In genomic region chr9:33461474-33461873, GRCh38 we compare ENCODE assay signal across 21 cellular contexts. TPM values are rescaled to one million over a fixed set of nuclear protein-coding genes. Genes with fewer than 3 reads are reported as not detected.
DNase-seq lines count a peak whose midpoint lies in the region; ATAC-seq and TF ChIP-seq lines count a peak whose summit lies in the region.
"Had no signal": no experiment of that assay in that cellular context is flagged by ENCODE, and none has a peak within 500 bp of the region (broad histone marks: within the 10 kb centered on the region; RNA-seq: fewer than 3 reads in every experiment).

No MANE protein-coding gene starts in this region.

- peaks cover 35% of the 10 kb centered on the region for H3K36me3 Mint-ChIP-seq in activated CD4-positive, alpha-beta memory T cell treated with anti-CD3 and anti-CD28 coated beads, Interleukin-2, amount 10 ng/mL, durations not matched to agents 7 days and 5 days (ENCODE audit: low read depth)
- peaks cover 21% of the 10 kb centered on the region for H3K36me3 Mint-ChIP-seq in activated CD4-positive, alpha-beta memory T cell treated with anti-CD3 and anti-CD28 coated beads for 36 hours
- peaks cover 0 to 54% (median 2%) of the 10 kb centered on the region in 3 donors for H3K36me3 Mint-ChIP-seq in CD8-positive, alpha-beta memory T cell

- peak overlapping the region; percentile 24 for H3K27ac Mint-ChIP-seq in activated CD4-positive, alpha-beta memory T cell treated with anti-CD3 and anti-CD28 coated beads, Interleukin-2, amount 10 ng/mL, durations not matched to agents 7 days and 5 days
- no peak overlapping the region for H3K27ac Mint-ChIP-seq in activated CD4-positive, alpha-beta memory T cell treated with anti-CD3 and anti-CD28 coated beads for 36 hours
- peak overlapping the region in 6 of 8 donors; percentile 11 to 93 (median 30) for H3K27ac Mint-ChIP-seq in CD8-positive, alpha-beta memory T cell

- H3K9me3 Mint-ChIP-seq in activated CD4-positive, alpha-beta memory T cell treated with anti-CD3 and anti-CD28 coated beads, Interleukin-2, amount 10 ng/mL, durations not matched to agents 7 days and 5 days = no peaks in the 10 kb centered on the region
- H3K9me3 Mint-ChIP-seq in activated CD4-positive, alpha-beta memory T cell treated with anti-CD3 and anti-CD28 coated beads for 36 hours = no peaks in the 10 kb centered on the region
- no peaks in the 10 kb centered on the region for H3K9me3 Mint-ChIP-seq in CD8-positive, alpha-beta memory T cell

- no peak for TF ChIP-seq CTCF in mucosa of descending colon (IDR thresholded peaks at IDR 0.05)

- H3K4me3 Mint-ChIP-seq in activated CD4-positive, alpha-beta memory T cell treated with anti-CD3 and anti-CD28 coated beads, Interleukin-2, amount 10 ng/mL, durations not matched to agents 7 days and 5 days = no peak overlapping the region
- H3K4me3 Mint-ChIP-seq in activated CD4-positive, alpha-beta memory T cell treated with anti-CD3 and anti-CD28 coated beads for 36 hours = no peak overlapping the region
- H3K4me3 Mint-ChIP-seq in CD8-positive, alpha-beta memory T cell = no peak overlapping the region

- no peak for DNase-seq in activated CD4-positive, alpha-beta memory T cell treated with anti-CD3 and anti-CD28 coated beads, Interleukin-2, amount 10 ng/mL, durations not matched to agents 7 days and 5 days
- no peak for DNase-seq in activated CD4-positive, alpha-beta memory T cell treated with anti-CD3 and anti-CD28 coated beads for 36 hours
- no peak for DNase-seq in CD8-positive, alpha-beta memory T cell
- DNase-seq in adipocyte (ENCODE audit: low read depth) = no peak
- peak in 1 of 3 donors; percentile 51 for DNase-seq in mucosa of descending colon
- no peak for DNase-seq in hepatic stellate cell (ENCODE audit: low spot score)
- DNase-seq in activated CD4-positive, alpha-beta T cell treated with anti-CD3 and anti-CD28 coated beads for 4 hours = no peak
- no peak for DNase-seq in NCI-H2029 (lab: John Stamatoyannopoulos, UW)
- DNase-seq: COR-L47, DMS53, GM23248, IMR-90, NCI-H1417 treated with DMSO at 0.1 percent for 48 hours, NCI-H2081 treated with DMSO at 0.1 percent for 48 hours, NCI-H2227 treated with DMSO at 0.1 percent for 48 hours, NCI-H526, OCI-M1 had no signal

- peaks cover 27% of the 10 kb centered on the region for H3K4me1 ChIP-seq in CD8-positive, alpha-beta memory T cell (ENCODE audit: insufficient read depth, low read length)
- H3K4me1 ChIP-seq in adipocyte (ENCODE audit: control insufficient read depth, insufficient read depth, low read length) (peaks cover 18% of the 10 kb centered on the region), mucosa of descending colon (ENCODE audit: low read depth) (no peaks in the 10 kb centered on the region)
- H3K4me1 ChIP-seq: BLaER1 had no signal

- no peaks in the 10 kb centered on the region for H3K27me3 ChIP-seq in CD8-positive, alpha-beta memory T cell (ENCODE audit: insufficient read depth, low read length, poor library complexity, severe bottlenecking)
- no peaks in the 10 kb centered on the region for H3K27me3 ChIP-seq in adipocyte (replicated peaks; ENCODE audit: control insufficient read depth, insufficient read depth, low read length)
- H3K27me3 ChIP-seq: BLaER1 had no signal

- no peak overlapping the region for H3K27ac ChIP-seq in CD8-positive, alpha-beta memory T cell (ENCODE audit: low read depth, low read length)
- H3K27ac ChIP-seq: 22Rv1, BLaER1, GM23248 had no signal

- intact Hi-C loops in activated CD4-positive, alpha-beta memory T cell treated with anti-CD3 and anti-CD28 coated beads for 36 hours (cut with micrococcal nuclease) = no loop called here
- intact Hi-C loops in mucosa of descending colon (cut with DNase I, micrococcal nuclease) = no loop called here

- ATAC-seq in mucosa of descending colon = peak; percentile 3

- H3K4me3 ChIP-seq in CD8-positive, alpha-beta memory T cell (ENCODE audit: low read length) = no peak overlapping the region
- H3K4me3 ChIP-seq in adipocyte (ENCODE audit: low read length) (no peak overlapping the region), mucosa of descending colon (no peak overlapping the region)
- H3K4me3 ChIP-seq: BLaER1, GM23248 had no signal

- H3K9ac ChIP-seq in adipocyte (ENCODE audit: low read length) = peak overlapping the region; percentile 8
- H3K9ac ChIP-seq: BLaER1, GM23248 had no signal

- POLR2A ChIA-PET in activated CD4-positive, alpha-beta memory T cell treated with anti-CD3 and anti-CD28 coated beads, Interleukin-2, amount 10 ng/mL, durations not matched to agents 7 days and 5 days (lab: Charles Lee) = interaction anchor here (1.2 to 6.9 kb wide), 4 partner anchors 11 to 44 kb away, joined by 3 to 40 read pairs (median 8); partner anchors contain the start of genes AQP3 and NOL6
- POLR2A ChIA-PET in activated CD4-positive, alpha-beta memory T cell treated with anti-CD3 and anti-CD28 coated beads for 36 hours (lab: Charles Lee) = interaction anchor here (2.4 kb wide), 1 partner anchor 14 kb away, joined by 7 read pairs; the partner anchor contains the start of gene AQP3
- POLR2A ChIA-PET in CD8-positive, alpha-beta memory T cell (lab: Charles Lee) = interaction anchor here (1.2 kb wide), 1 partner anchor 13 kb away, joined by 5 read pairs; the partner anchor contains the start of gene NOL6

- H3K9me3 ChIP-seq in CD8-positive, alpha-beta memory T cell (ENCODE audit: low read length) = no peaks in the 10 kb centered on the region
- H3K9me3 ChIP-seq in adipocyte (ENCODE audit: control insufficient read depth, low read length) = no peaks in the 10 kb centered on the region
- no peaks in the 10 kb centered on the region for H3K9me3 ChIP-seq in mucosa of descending colon
- H3K9me3 ChIP-seq: BLaER1 had no signal

- CTCF ChIA-PET in activated CD4-positive, alpha-beta memory T cell treated with anti-CD3 and anti-CD28 coated beads, Interleukin-2, amount 10 ng/mL, durations not matched to agents 7 days and 5 days (lab: Charles Lee) = interaction anchor here (2.7 to 8.2 kb wide), 3 partner anchors 9 to 46 kb away, joined by 8 to 189 read pairs (median 35); partner anchors contain the start of genes AQP3 and NOL6
- CTCF ChIA-PET in activated CD4-positive, alpha-beta memory T cell treated with anti-CD3 and anti-CD28 coated beads for 36 hours (lab: Charles Lee) = interaction anchor here (0.9 to 22.0 kb wide), 5 partner anchors 5 to 58 kb away, joined by 3 to 386 read pairs (median 27); partner anchors contain the start of genes AQP3 and NOL6
- CTCF ChIA-PET in CD8-positive, alpha-beta memory T cell (lab: Charles Lee) = interaction anchor here (1.1 to 14.2 kb wide), 2 partner anchors 12 to 57 kb away, joined by 3 to 202 read pairs; partner anchors contain the start of gene AQP3

- H3K27me3 Mint-ChIP-seq in activated CD4-positive, alpha-beta memory T cell treated with anti-CD3 and anti-CD28 coated beads, Interleukin-2, amount 10 ng/mL, durations not matched to agents 7 days and 5 days = no peaks in the 10 kb centered on the region
- H3K27me3 Mint-ChIP-seq in activated CD4-positive, alpha-beta memory T cell treated with anti-CD3 and anti-CD28 coated beads for 36 hours = no peaks in the 10 kb centered on the region
- no peaks in the 10 kb centered on the region for H3K27me3 Mint-ChIP-seq in CD8-positive, alpha-beta memory T cell

- H3K36me3 ChIP-seq in CD8-positive, alpha-beta memory T cell (ENCODE audit: insufficient read depth, low read length) = peaks cover 45% of the 10 kb centered on the region
- H3K36me3 ChIP-seq in adipocyte (ENCODE audit: control insufficient read depth, insufficient read depth, low read length, severe bottlenecking) = peaks cover 58% of the 10 kb centered on the region
- H3K36me3 ChIP-seq in mucosa of descending colon (ENCODE audit: low read depth) = peaks cover 8% of the 10 kb centered on the region

- H3K4me1 Mint-ChIP-seq in activated CD4-positive, alpha-beta memory T cell treated with anti-CD3 and anti-CD28 coated beads, Interleukin-2, amount 10 ng/mL, durations not matched to agents 7 days and 5 days = peaks cover 31% of the 10 kb centered on the region
- H3K4me1 Mint-ChIP-seq in activated CD4-positive, alpha-beta memory T cell treated with anti-CD3 and anti-CD28 coated beads for 36 hours (ENCODE audit: low read depth) = peaks cover 33% of the 10 kb centered on the region
- peaks cover 19 to 28% (median 24%) of the 10 kb centered on the region in 3 donors for H3K4me1 Mint-ChIP-seq in CD8-positive, alpha-beta memory T cell

RNA-seq across cellular contexts. Expression of gene NOL6, which starts 12.2 kb away (rescaled TPM):
- total RNA-seq in activated CD4-positive, alpha-beta memory T cell treated with anti-CD3 and anti-CD28 coated beads, Interleukin-2, amount 10 ng/mL, durations not matched to agents 7 days and 5 days = 10 to 100 TPM; 21.6 to 22.4 TPM
- total RNA-seq in activated CD4-positive, alpha-beta memory T cell treated with anti-CD3 and anti-CD28 coated beads for 36 hours = 10 to 100 TPM; 38.1 to 39.7 TPM
- 10 to 100 TPM; 90.8 to 93.0 TPM for total RNA-seq in CD8-positive, alpha-beta memory T cell
- polyA plus RNA-seq in CD8-positive, alpha-beta memory T cell = 19.8 TPM
- total RNA-seq in mucosa of descending colon = 10 to 100 TPM; 18.8 to 20.2 (median 18.8) TPM

RNA-seq across cellular contexts. Expression of gene AQP3, which starts 14.1 kb away (rescaled TPM):
- 100 to 1,000 TPM; 162 to 167 TPM for total RNA-seq in activated CD4-positive, alpha-beta memory T cell treated with anti-CD3 and anti-CD28 coated beads, Interleukin-2, amount 10 ng/mL, durations not matched to agents 7 days and 5 days
- total RNA-seq in activated CD4-positive, alpha-beta memory T cell treated with anti-CD3 and anti-CD28 coated beads for 36 hours = 10 to 100 TPM; 19.4 to 20.2 TPM
- 1 to 10 TPM; 8.7 to 9.3 TPM for total RNA-seq in CD8-positive, alpha-beta memory T cell
- 183 TPM for polyA plus RNA-seq in CD8-positive, alpha-beta memory T cell
- total RNA-seq in mucosa of descending colon = 1 to 10 TPM; 2.6 to 8.3 (median 3.9) TPM
- total RNA-seq: GM23248, SK-MEL-5 had no signal

RNA-seq across cellular contexts. Expression of gene AQP7, which starts 59.1 kb away (rescaled TPM):
- under 1 TPM; 0.40 to 0.55 TPM for total RNA-seq in activated CD4-positive, alpha-beta memory T cell treated with anti-CD3 and anti-CD28 coated beads, Interleukin-2, amount 10 ng/mL, durations not matched to agents 7 days and 5 days
- under 1 TPM; 0.12 to 0.36 TPM for total RNA-seq in activated CD4-positive, alpha-beta memory T cell treated with anti-CD3 and anti-CD28 coated beads for 36 hours
- total RNA-seq in CD8-positive, alpha-beta memory T cell = not detected
- not detected for polyA plus RNA-seq in CD8-positive, alpha-beta memory T cell
- 10 to 100 TPM in 2 of 3 donors, 1 to 10 TPM in 1; 9.2 to 25.2 (median 17.2) TPM for total RNA-seq in mucosa of descending colon
- total RNA-seq: GM23248, IMR-90, LHCN-M2, SK-MEL-5 had no signal
- polyA plus RNA-seq: GM23248 had no signal

Comparison
In these comparisons a context has a peak if more than half of its experiments do, and no peak if none do; other contexts are left out.
1. RNA of gene AQP3, which starts 14.1 kb away (total RNA-seq): 162 to 167 TPM in activated CD4-positive, alpha-beta memory T cell treated with anti-CD3 and anti-CD28 coated beads, Interleukin-2, amount 10 ng/mL, durations not matched to agents 7 days and 5 days; 19.4 to 20.2 TPM in activated CD4-positive, alpha-beta memory T cell treated with anti-CD3 and anti-CD28 coated beads for 36 hours, 8.7 to 9.3 TPM in CD8-positive, alpha-beta memory T cell and 2.6 to 8.3 TPM in mucosa of descending colon; every median in the first group is over 4 times any median in the second.
2. RNA of gene AQP7, which starts 59.1 kb away (total RNA-seq): 9.2 to 25.2 TPM in mucosa of descending colon; 0.40 to 0.55 TPM in activated CD4-positive, alpha-beta memory T cell treated with anti-CD3 and anti-CD28 coated beads, Interleukin-2, amount 10 ng/mL, durations not matched to agents 7 days and 5 days, 0.12 to 0.36 TPM in activated CD4-positive, alpha-beta memory T cell treated with anti-CD3 and anti-CD28 coated beads for 36 hours and not detected in CD8-positive, alpha-beta memory T cell; every median in the first group is over 4 times any median in the second.